1 cellular context compared by ENCODE assay signal in the genomic region with DNA sequence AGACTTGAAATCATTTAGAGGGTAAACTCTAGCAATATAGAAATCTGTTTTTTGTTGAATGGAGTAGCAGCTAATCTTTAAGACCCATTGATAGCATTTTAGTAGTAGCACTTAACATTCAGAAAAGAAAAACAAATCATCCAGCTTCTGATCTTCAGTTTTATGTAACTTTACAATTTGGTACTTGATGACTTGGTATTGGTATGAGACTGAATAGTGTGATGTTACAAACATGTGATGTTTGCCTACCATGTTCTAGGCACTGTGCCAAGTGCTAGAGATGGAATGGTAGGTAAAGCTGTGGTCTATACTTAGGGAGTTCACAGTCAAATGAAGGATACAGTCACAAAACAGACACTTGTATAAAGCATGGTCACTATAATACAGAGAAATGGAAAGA.
TF ChIP-seq lines count a peak whose summit lies in the region.

No MANE protein-coding gene starts in this region.

TF ChIP-seq in GM12878, 131 proteins besides CTCF, POLR2A, EP300 and RAD21:
- TF ChIP-seq, protein P1, sequence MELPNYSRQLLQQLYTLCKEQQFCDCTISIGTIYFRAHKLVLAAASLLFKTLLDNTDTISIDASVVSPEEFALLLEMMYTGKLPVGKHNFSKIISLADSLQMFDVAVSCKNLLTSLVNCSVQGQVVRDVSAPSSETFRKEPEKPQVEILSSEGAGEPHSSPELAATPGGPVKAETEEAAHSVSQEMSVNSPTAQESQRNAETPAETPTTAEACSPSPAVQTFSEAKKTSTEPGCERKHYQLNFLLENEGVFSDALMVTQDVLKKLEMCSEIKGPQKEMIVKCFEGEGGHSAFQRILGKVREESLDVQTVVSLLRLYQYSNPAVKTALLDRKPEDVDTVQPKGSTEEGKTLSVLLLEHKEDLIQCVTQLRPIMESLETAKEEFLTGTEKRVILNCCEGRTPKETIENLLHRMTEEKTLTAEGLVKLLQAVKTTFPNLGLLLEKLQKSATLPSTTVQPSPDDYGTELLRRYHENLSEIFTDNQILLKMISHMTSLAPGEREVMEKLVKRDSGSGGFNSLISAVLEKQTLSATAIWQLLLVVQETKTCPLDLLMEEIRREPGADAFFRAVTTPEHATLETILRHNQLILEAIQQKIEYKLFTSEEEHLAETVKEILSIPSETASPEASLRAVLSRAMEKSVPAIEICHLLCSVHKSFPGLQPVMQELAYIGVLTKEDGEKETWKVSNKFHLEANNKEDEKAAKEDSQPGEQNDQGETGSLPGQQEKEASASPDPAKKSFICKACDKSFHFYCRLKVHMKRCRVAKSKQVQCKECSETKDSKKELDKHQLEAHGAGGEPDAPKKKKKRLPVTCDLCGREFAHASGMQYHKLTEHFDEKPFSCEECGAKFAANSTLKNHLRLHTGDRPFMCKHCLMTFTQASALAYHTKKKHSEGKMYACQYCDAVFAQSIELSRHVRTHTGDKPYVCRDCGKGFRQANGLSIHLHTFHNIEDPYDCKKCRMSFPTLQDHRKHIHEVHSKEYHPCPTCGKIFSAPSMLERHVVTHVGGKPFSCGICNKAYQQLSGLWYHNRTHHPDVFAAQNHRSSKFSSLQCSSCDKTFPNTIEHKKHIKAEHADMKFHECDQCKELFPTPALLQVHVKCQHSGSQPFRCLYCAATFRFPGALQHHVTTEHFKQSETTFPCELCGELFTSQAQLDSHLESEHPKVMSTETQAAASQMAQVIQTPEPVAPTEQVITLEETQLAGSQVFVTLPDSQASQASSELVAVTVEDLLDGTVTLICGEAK (IDR thresholded peaks at IDR 0.05; ENCODE audit: borderline replicate concordance): no peak
- TF ChIP-seq FOS (IDR thresholded peaks at IDR 0.05; ENCODE audit: borderline replicate concordance, extremely low read depth, insufficient read length) (no peak), BACH1 (IDR thresholded peaks at IDR 0.05; ENCODE audit: borderline replicate concordance) (no peak)
TF ChIP-seq in GM12878: peak in this region for 0.
